ENCODE assay signal across 21 cellular contexts in genomic region chr5:179864686-179865085, GRCh38.
"Had no signal": no experiment of that assay in that cellular context is flagged by ENCODE, and none has a peak within 500 bp of the region (broad histone marks: within the 10 kb centered on the region; RNA-seq: fewer than 3 reads in every experiment).

No MANE protein-coding gene starts in this region.

- H3K27ac Mint-ChIP-seq: activated CD4-positive, alpha-beta T cell treated with anti-CD3 and anti-CD28 coated beads for 36 hours; activated CD8-positive, alpha-beta T cell treated with anti-CD3 and anti-CD28 coated beads, Interleukin-2, amount 10 ng/mL, durations not matched to agents 7 days and 5 days; activated naive CD4-positive, alpha-beta T cell treated with anti-CD3 and anti-CD28 coated beads, Interleukin-2, amount 50 U/mL, for 24 hours; activated naive CD8-positive, alpha-beta T cell treated with anti-CD3 and anti-CD28 coated beads, Interleukin-2, amount 50 U/mL, for 24 hours; activated T-helper 1 cell treated with anti-CD3 and anti-CD28 coated beads, Interleukin-12 subunit alpha, Interleukin-12 subunit beta, Interleukin-2, Interleukin-4 antibody, amounts not matched to agents 30 ng/mL and 10 ng/mL and 1 ng/mL, durations not matched to agents 14 hours and 24 hours and 36 hours; mesothelial cell of epicardium had no signal

- H3K4me1 ChIP-seq: parathyroid adenoma had no signal

- H3K27me3 Mint-ChIP-seq: activated CD4-positive, alpha-beta T cell treated with anti-CD3 and anti-CD28 coated beads for 36 hours; activated naive CD4-positive, alpha-beta T cell treated with anti-CD3 and anti-CD28 coated beads, Interleukin-2, amount 50 U/mL, for 24 hours; activated naive CD8-positive, alpha-beta T cell treated with anti-CD3 and anti-CD28 coated beads, Interleukin-2, amount 50 U/mL, for 24 hours; effector memory CD8-positive, alpha-beta T cell; naive B cell had no signal

- H3K4me3 Mint-ChIP-seq: activated CD4-positive, alpha-beta T cell treated with anti-CD3 and anti-CD28 coated beads for 36 hours; activated CD8-positive, alpha-beta T cell treated with anti-CD3 and anti-CD28 coated beads, Interleukin-2, amount 10 ng/mL, durations not matched to agents 7 days and 5 days; activated naive CD4-positive, alpha-beta T cell treated with anti-CD3 and anti-CD28 coated beads, Interleukin-2, amount 50 U/mL, for 24 hours; activated naive CD8-positive, alpha-beta T cell treated with anti-CD3 and anti-CD28 coated beads, Interleukin-2, amount 50 U/mL, for 24 hours; activated T-helper 1 cell treated with anti-CD3 and anti-CD28 coated beads, Interleukin-12 subunit alpha, Interleukin-12 subunit beta, Interleukin-2, Interleukin-4 antibody, amounts not matched to agents 30 ng/mL and 10 ng/mL and 1 ng/mL, durations not matched to agents 14 hours and 24 hours and 36 hours; effector memory CD8-positive, alpha-beta T cell; mesothelial cell of epicardium; naive B cell had no signal

- DNase-seq: activated CD4-positive, alpha-beta T cell treated with anti-CD3 and anti-CD28 coated beads for 36 hours; activated CD4-positive, CD25-positive, alpha-beta regulatory T cell; activated CD8-positive, alpha-beta T cell treated with anti-CD3 and anti-CD28 coated beads, Interleukin-2, amount 10 ng/mL, durations not matched to agents 7 days and 5 days; activated gamma-delta T cell; activated naive CD8-positive, alpha-beta T cell treated with anti-CD3 and anti-CD28 coated beads, Interleukin-2, amount 50 U/mL, for 24 hours; cerebellar nuclear complex; effector memory CD8-positive, alpha-beta T cell; left colon; naive B cell; right cardiac atrium; stimulated activated CD4-positive, alpha-beta T cell treated with anti-CD3 and anti-CD28 coated beads, Interleukin-2, amount 100 ng/mL, for 48 hours; stomach had no signal

- H3K27me3 ChIP-seq: gastroesophageal sphincter, hepatocyte, stomach, suprapubic skin, tibial nerve had no signal

- H2AFZ ChIP-seq: hepatocyte, parathyroid adenoma had no signal

- H3K4me2 ChIP-seq: hepatocyte had no signal

- H3K27ac ChIP-seq: coronary artery, gastroesophageal sphincter, hepatocyte, parathyroid adenoma, stomach, suprapubic skin, tibial nerve had no signal

- H3K4me3 ChIP-seq: coronary artery, gastroesophageal sphincter, hepatocyte, stomach, suprapubic skin, tibial nerve had no signal

- H3K9me3 Mint-ChIP-seq: activated naive CD4-positive, alpha-beta T cell treated with anti-CD3 and anti-CD28 coated beads, Interleukin-2, amount 50 U/mL, for 24 hours; activated naive CD8-positive, alpha-beta T cell treated with anti-CD3 and anti-CD28 coated beads, Interleukin-2, amount 50 U/mL, for 24 hours; activated T-helper 1 cell treated with anti-CD3 and anti-CD28 coated beads, Interleukin-12 subunit alpha, Interleukin-12 subunit beta, Interleukin-2, Interleukin-4 antibody, amounts not matched to agents 30 ng/mL and 10 ng/mL and 1 ng/mL, durations not matched to agents 14 hours and 24 hours and 36 hours; effector memory CD8-positive, alpha-beta T cell; mesothelial cell of epicardium; naive B cell had no signal

- H3K9me3 ChIP-seq: gastroesophageal sphincter, suprapubic skin had no signal

- ATAC-seq: activated CD4-positive, alpha-beta T cell treated with anti-CD3 and anti-CD28 coated beads for 36 hours; activated CD8-positive, alpha-beta T cell treated with anti-CD3 and anti-CD28 coated beads, Interleukin-2, amount 10 ng/mL, durations not matched to agents 7 days and 5 days; activated naive CD8-positive, alpha-beta T cell treated with anti-CD3 and anti-CD28 coated beads, Interleukin-2, amount 50 U/mL, for 24 hours; effector memory CD8-positive, alpha-beta T cell; gastroesophageal sphincter; left colon; right cardiac atrium had no signal

- H3K9ac ChIP-seq: parathyroid adenoma had no signal
